In genomic region chr14:56884617-56885016, GRCh38 we compare ENCODE assay signal across 22 cellular contexts.
DNase-seq lines count a peak whose midpoint lies in the region; TF ChIP-seq lines count a peak whose summit lies in the region.
"Had no signal": no experiment of that assay in that cellular context is flagged by ENCODE, and none has a peak within 500 bp of the region (broad histone marks: within the 10 kb centered on the region; RNA-seq: fewer than 3 reads in every experiment).

No MANE protein-coding gene starts in this region.

- H3K4me3 ChIP-seq in vagina, result no peak overlapping the region
- no peak overlapping the region for H3K4me3 ChIP-seq in thyroid gland (replicated peaks in 1 of 3)
- H3K4me3 ChIP-seq: BLaER1 treated with 17β-estradiol and CSF1 and Interleukin-3, amounts not matched to agents 10 nM and 100 nM; MG63; SJCRH30 had no signal

- 49 to 55% methylated on average over 6 of the region's 6 CpGs for WGBS in thyroid gland, 2 donors

- no peaks in the 10 kb centered on the region for H3K4me1 ChIP-seq in vagina
- peaks cover 0 to 7% of the 10 kb centered on the region in 2 donors for H3K4me1 ChIP-seq in thyroid gland
- H3K4me1 ChIP-seq: BLaER1 treated with 17β-estradiol and CSF1 and Interleukin-3, amounts not matched to agents 10 nM and 100 nM had no signal

- POLR2A ChIA-PET in RWPE1 (lab: Yijun Ruan, JAX; ENCODE audit: low non-redundant PET), result no interaction called here

- H3K9me3 ChIP-seq in vagina (no peaks in the 10 kb centered on the region), thyroid gland (no peaks in the 10 kb centered on the region)
- H3K9me3 ChIP-seq: BLaER1 treated with 17β-estradiol and CSF1 and Interleukin-3, amounts not matched to agents 10 nM and 100 nM; MG63; SJCRH30 had no signal

- DNase-seq in G401 (ENCODE audit: low spot score) (peak; percentile 98), NCI-H82 (lab: John Stamatoyannopoulos, UW) (peak; percentile 88), cerebellum (ENCODE audit: low spot score) (peak; percentile 79), midbrain (lab: John Stamatoyannopoulos, UW) (peak; percentile 20), RWPE1 (ENCODE audit: low spot score) (no peak), vagina (ENCODE audit: extremely low spot score in 2 of 2) (no peak), thyroid gland (no peak)
- DNase-seq: AML-193; CD4-positive, alpha-beta T cell; GOT3; IMR-90; KG1; MG63; NCI-H1105 treated with DMSO at 0.1 percent for 48 hours; NCI-H1694; NCI-H2029 treated with DMSO at 0.1 percent for 48 hours; NCI-H524; NCI-H748 treated with DMSO at 0.1 percent for 48 hours; NK-92 treated with Interleukin-12 subunit alpha and Interleukin-12 subunit beta, amount 100 ng/mL, for 24 hours; PC-3; SJCRH30 had no signal

- intact Hi-C loops in vagina (cut with DNase I), result no loop called here
- intact Hi-C loops in thyroid gland (cut with DNase I), result no loop called here

- in situ Hi-C loops in G401 (cut with HindIII; ENCODE audit: low sequenced_read_pairs), result no loop called here

- TF ChIP-seq CTCF in RWPE1 (conservative IDR thresholded peaks at IDR 0.05; ENCODE audit: low read depth) (no peak), vagina (IDR thresholded peaks at IDR 0.05) (no peak), thyroid gland (IDR thresholded peaks at IDR 0.05) (no peak)

- no peaks in the 10 kb centered on the region for H3K27me3 ChIP-seq in vagina
- H3K27me3 ChIP-seq in thyroid gland, result no peaks in the 10 kb centered on the region
- H3K27me3 ChIP-seq: BLaER1 treated with 17β-estradiol and CSF1 and Interleukin-3, amounts not matched to agents 10 nM and 100 nM; MG63; SJCRH30 had no signal

- TF ChIP-seq POLR2A in vagina (IDR thresholded peaks at IDR 0.05), result no peak
- no peak for TF ChIP-seq POLR2A in thyroid gland (IDR thresholded peaks at IDR 0.05)

- no peak overlapping the region for H3K27ac ChIP-seq in RWPE1
- no peak overlapping the region for H3K27ac ChIP-seq in vagina
- H3K27ac ChIP-seq in thyroid gland, result no peak overlapping the region
- H3K27ac ChIP-seq: BLaER1 treated with 17β-estradiol and CSF1 and Interleukin-3, amounts not matched to agents 10 nM and 100 nM; SJCRH30 had no signal

- H3K36me3 ChIP-seq in vagina (no peaks in the 10 kb centered on the region), thyroid gland (no peaks in the 10 kb centered on the region)
- H3K36me3 ChIP-seq: BLaER1 treated with 17β-estradiol and CSF1 and Interleukin-3, amounts not matched to agents 10 nM and 100 nM; MG63; SJCRH30 had no signal

- CTCF ChIA-PET in RWPE1 (lab: Yijun Ruan, JAX), result no interaction called here

Comparison
In these comparisons a context has a peak if more than half of its experiments do, and no peak if none do; other contexts are left out.
1. DNase-seq: peak in G401 (single experiment), NCI-H82 (single experiment), cerebellum (single experiment) and midbrain (single experiment); none in RWPE1 (single experiment), vagina (0 of 2) and thyroid gland (0 of 2).